38 cellular contexts compared by ENCODE assay signal in genomic region chrX:129452523-129452922, GRCh38.
"Had no signal": no experiment of that assay in that cellular context is flagged by ENCODE, and none has a peak within 500 bp of the region (broad histone marks: within the 10 kb centered on the region; RNA-seq: fewer than 3 reads in every experiment).

No MANE protein-coding gene starts in this region.

- H3K4me3 Mint-ChIP-seq: activated B cell treated with CpG ODN at 0.5 μM for 24 hours; activated CD4-positive, alpha-beta memory T cell treated with anti-CD3 and anti-CD28 coated beads for 36 hours; activated CD4-positive, alpha-beta T cell treated with anti-CD3 and anti-CD28 coated beads, Interleukin-2, amount 10 ng/mL, durations not matched to agents 24 days and 14 days; activated CD8-positive, alpha-beta T cell treated with anti-CD3 and anti-CD28 coated beads for 36 hours; activated naive CD4-positive, alpha-beta T cell treated with anti-CD3 and anti-CD28 coated beads for 36 hours; activated naive CD8-positive, alpha-beta T cell treated with anti-CD3 and anti-CD28 coated beads for 36 hours; activated T-cell treated with anti-CD3 and anti-CD28 coated beads, Interleukin-2, amount 50 U/mL, for 4 hours; activated T-cell treated with anti-CD3 and anti-CD28 coated beads, Interleukin-2, amount 50 U/mL, for 72 hours; activated T-helper 1 cell treated with anti-CD3 and anti-CD28 coated beads, Interleukin-12 subunit alpha, Interleukin-12 subunit beta, Interleukin-2, Interleukin-4 antibody, amounts not matched to agents 30 ng/mL and 10 ng/mL and 1 ng/mL, durations not matched to agents 14 hours and 24 hours and 36 hours; activated T-helper 17 cell treated with anti-CD3 and anti-CD28 coated beads, Interleukin-2, amount 50 U/mL, for 72 hours; brain; central memory CD8-positive, alpha-beta T cell; T-helper 1 cell treated with Interleukin-12 subunit alpha and Interleukin-12 subunit beta and Interleukin-4 antibody, amounts not matched to agents 30 μg/mL and 1 μg/mL, for 36 hours; T-helper 2 cell treated with Interferon-gamma antibody and Interleukin-4, amounts not matched to agents 5 μg/mL and 100 μg/mL, for 36 hours had no signal

- DNase-seq: activated B cell treated with CpG ODN at 0.5 μM for 24 hours; activated CD4-positive, alpha-beta memory T cell treated with anti-CD3 and anti-CD28 coated beads for 36 hours; activated CD4-positive, alpha-beta T cell treated with anti-CD3 and anti-CD28 coated beads for 4 hours; activated CD4-positive, alpha-beta T cell treated with anti-CD3 and anti-CD28 coated beads, Interleukin-2, amount 10 ng/mL, durations not matched to agents 24 days and 14 days; activated CD4-positive, alpha-beta T cell treated with anti-CD3 and anti-CD28 coated beads, Interleukin-2, amount 50 U/mL, for 1 hour; activated CD4-positive, alpha-beta T cell treated with anti-CD3 and anti-CD28 coated beads, Interleukin-2, amount 50 U/mL, for 4 hours; activated CD4-positive, CD25-positive, alpha-beta regulatory T cell treated with anti-CD3 and anti-CD28 coated beads, Interleukin-2, amount 50 U/mL, for 72 hours; activated CD8-positive, alpha-beta memory T cell treated with anti-CD3 and anti-CD28 coated beads, Interleukin-2, amount 50 U/mL, for 4 hours; activated CD8-positive, alpha-beta T cell treated with anti-CD3 and anti-CD28 coated beads for 36 hours; activated effector memory CD4-positive, alpha-beta T cell treated with anti-CD3 and anti-CD28 coated beads, Interleukin-2, amount 50 U/mL, for 16 hours; activated gamma-delta T cell treated with Interleukin-2 at 50 U/mL for 16 hours; activated naive CD4-positive, alpha-beta T cell; activated naive CD4-positive, alpha-beta T cell treated with anti-CD3 and anti-CD28 coated beads for 36 hours; activated naive CD4-positive, alpha-beta T cell treated with anti-CD3 and anti-CD28 coated beads, Interleukin-2, amount 50 U/mL, for 16 hours; activated naive CD8-positive, alpha-beta T cell treated with anti-CD3 and anti-CD28 coated beads for 36 hours; activated T-cell treated with anti-CD3 and anti-CD28 coated beads for 4 hours; activated T-cell treated with anti-CD3 and anti-CD28 coated beads, Interleukin-2, amount 50 U/mL, for 1 hour; activated T-cell treated with anti-CD3 and anti-CD28 coated beads, Interleukin-2, amount 50 U/mL, for 4 hours; activated T-cell treated with anti-CD3 and anti-CD28 coated beads, Interleukin-2, amount 50 U/mL, for 72 hours; adrenal gland; amniotic stem cell; aorta; caudate nucleus; cerebellar nuclear complex; T-helper 1 cell; T-helper 2 cell; T-helper 9 cell had no signal

- FAIRE-seq: bronchial epithelial cell, TTC549 had no signal

- H3K4me1 Mint-ChIP-seq: activated B cell treated with CpG ODN at 0.5 μM for 24 hours; activated CD4-positive, alpha-beta T cell treated with anti-CD3 and anti-CD28 coated beads, Interleukin-2, amount 10 ng/mL, durations not matched to agents 24 days and 14 days; activated naive CD8-positive, alpha-beta T cell treated with anti-CD3 and anti-CD28 coated beads for 36 hours; activated T-helper 17 cell treated with anti-CD3 and anti-CD28 coated beads, Interleukin-2, amount 50 U/mL, for 72 hours; central memory CD8-positive, alpha-beta T cell had no signal

- H3K9me3 ChIP-seq: adrenal gland had no signal

- H3K27ac Mint-ChIP-seq: activated B cell treated with CpG ODN at 0.5 μM for 24 hours; activated CD4-positive, alpha-beta memory T cell treated with anti-CD3 and anti-CD28 coated beads for 36 hours; activated CD4-positive, alpha-beta T cell treated with anti-CD3 and anti-CD28 coated beads, Interleukin-2, amount 10 ng/mL, durations not matched to agents 24 days and 14 days; activated CD8-positive, alpha-beta T cell treated with anti-CD3 and anti-CD28 coated beads for 36 hours; activated naive CD4-positive, alpha-beta T cell treated with anti-CD3 and anti-CD28 coated beads for 36 hours; activated naive CD4-positive, alpha-beta T cell treated with anti-CD3 and anti-CD28 coated beads, Interleukin-2, amount 50 U/mL, for 72 hours; activated naive CD8-positive, alpha-beta T cell treated with anti-CD3 and anti-CD28 coated beads for 36 hours; activated T-cell treated with anti-CD3 and anti-CD28 coated beads, Interleukin-2, amount 50 U/mL, for 72 hours; activated T-helper 1 cell treated with anti-CD3 and anti-CD28 coated beads, Interleukin-12 subunit alpha, Interleukin-12 subunit beta, Interleukin-2, Interleukin-4 antibody, amounts not matched to agents 30 ng/mL and 10 ng/mL and 1 ng/mL, durations not matched to agents 14 hours and 24 hours and 36 hours; activated T-helper 17 cell treated with anti-CD3 and anti-CD28 coated beads, Interleukin-2, amount 50 U/mL, for 72 hours; brain; T-helper 1 cell treated with Interleukin-12 subunit alpha and Interleukin-12 subunit beta and Interleukin-4 antibody, amounts not matched to agents 30 μg/mL and 1 μg/mL, for 36 hours; T-helper 2 cell treated with Interferon-gamma antibody and Interleukin-4, amounts not matched to agents 5 μg/mL and 100 μg/mL, for 36 hours had no signal

- ATAC-seq: activated CD8-positive, alpha-beta T cell treated with anti-CD3 and anti-CD28 coated beads for 36 hours; activated naive CD4-positive, alpha-beta T cell treated with anti-CD3 and anti-CD28 coated beads, Interleukin-2, amount 50 U/mL, for 72 hours; activated T-cell treated with anti-CD3 and anti-CD28 coated beads, Interleukin-2, amount 50 U/mL, for 4 hours; activated T-cell treated with anti-CD3 and anti-CD28 coated beads, Interleukin-2, amount 50 U/mL, for 72 hours; activated T-helper 17 cell treated with anti-CD3 and anti-CD28 coated beads, Interleukin-2, amount 50 U/mL, for 72 hours had no signal

- H3K4me3 ChIP-seq: adrenal gland, cardiac muscle cell had no signal

- H3K27me3 ChIP-seq: adrenal gland, cardiac muscle cell had no signal

- H3K27ac ChIP-seq: adrenal gland, cardiac muscle cell, VCaP had no signal

- H3K36me3 ChIP-seq: adrenal gland, cardiac muscle cell had no signal

- H3K27me3 Mint-ChIP-seq: activated B cell treated with CpG ODN at 0.5 μM for 24 hours; activated CD4-positive, alpha-beta memory T cell treated with anti-CD3 and anti-CD28 coated beads for 36 hours; activated CD4-positive, alpha-beta T cell treated with anti-CD3 and anti-CD28 coated beads, Interleukin-2, amount 10 ng/mL, durations not matched to agents 24 days and 14 days; activated CD8-positive, alpha-beta T cell treated with anti-CD3 and anti-CD28 coated beads for 36 hours; activated naive CD8-positive, alpha-beta T cell treated with anti-CD3 and anti-CD28 coated beads for 36 hours; brain had no signal

- H3K4me1 ChIP-seq: adrenal gland had no signal

- H3K9me3 Mint-ChIP-seq: activated B cell treated with CpG ODN at 0.5 μM for 24 hours; activated CD4-positive, alpha-beta memory T cell treated with anti-CD3 and anti-CD28 coated beads for 36 hours; activated CD4-positive, alpha-beta T cell treated with anti-CD3 and anti-CD28 coated beads, Interleukin-2, amount 10 ng/mL, durations not matched to agents 24 days and 14 days; activated CD8-positive, alpha-beta T cell treated with anti-CD3 and anti-CD28 coated beads for 36 hours; activated naive CD4-positive, alpha-beta T cell treated with anti-CD3 and anti-CD28 coated beads, Interleukin-2, amount 50 U/mL, for 72 hours; activated naive CD8-positive, alpha-beta T cell treated with anti-CD3 and anti-CD28 coated beads for 36 hours; activated T-cell treated with anti-CD3 and anti-CD28 coated beads, Interleukin-2, amount 50 U/mL, for 4 hours; activated T-cell treated with anti-CD3 and anti-CD28 coated beads, Interleukin-2, amount 50 U/mL, for 72 hours; activated T-helper 1 cell treated with anti-CD3 and anti-CD28 coated beads, Interleukin-12 subunit alpha, Interleukin-12 subunit beta, Interleukin-2, Interleukin-4 antibody, amounts not matched to agents 30 ng/mL and 10 ng/mL and 1 ng/mL, durations not matched to agents 14 hours and 24 hours and 36 hours; activated T-helper 17 cell treated with anti-CD3 and anti-CD28 coated beads, Interleukin-2, amount 50 U/mL, for 72 hours; central memory CD8-positive, alpha-beta T cell; T-helper 1 cell treated with Interleukin-12 subunit alpha and Interleukin-12 subunit beta and Interleukin-4 antibody, amounts not matched to agents 30 μg/mL and 1 μg/mL, for 36 hours; T-helper 2 cell treated with Interferon-gamma antibody and Interleukin-4, amounts not matched to agents 5 μg/mL and 100 μg/mL, for 36 hours had no signal

- H3K36me3 Mint-ChIP-seq: activated CD4-positive, alpha-beta memory T cell treated with anti-CD3 and anti-CD28 coated beads for 36 hours; activated naive CD4-positive, alpha-beta T cell treated with anti-CD3 and anti-CD28 coated beads, Interleukin-2, amount 50 U/mL, for 72 hours had no signal
